8 cellular contexts compared by ENCODE assay signal in genomic region chr2:152573168-152573567, GRCh38.
DNase-seq lines count a peak whose midpoint lies in the region; ATAC-seq and TF ChIP-seq lines count a peak whose summit lies in the region.

No MANE protein-coding gene starts in this region.

- no peaks in the 10 kb centered on the region for H3K4me1 ChIP-seq in SJCRH30

- H3K36me3 ChIP-seq in SJCRH30, result no peaks in the 10 kb centered on the region

- H3K27me3 ChIP-seq in SJCRH30, result no peaks in the 10 kb centered on the region

- TF ChIP-seq CTCF in epithelial cell of esophagus (IDR thresholded peaks at IDR 0.05; ENCODE audit: insufficient read depth, low read depth, low read length, missing control alignments), result no peak

- H3K4me3 ChIP-seq in SJCRH30, result no peak overlapping the region
- H3K4me3 ChIP-seq in epithelial cell of esophagus (ENCODE audit: low read length), result no peak overlapping the region

- DNase-seq in stimulated activated naive CD4-positive, alpha-beta T cell treated with Interleukin-2 at 50 U/mL for 16 hours (lab: John Stamatoyannopoulos, UW), result peak; percentile 31
- no peak for DNase-seq in stimulated activated naive CD4-positive, alpha-beta T cell (lab: John Stamatoyannopoulos, UW)
- DNase-seq in SJCRH30 (peak; percentile 22 to 36), epithelial cell of esophagus (ENCODE audit: low read depth) (peak; percentile 93), HuH-7.5 (ENCODE audit: low spot score) (no peak)
- DNase-seq in stimulated activated CD4-positive, alpha-beta T cell treated with anti-CD3 and anti-CD28 coated beads, Interleukin-12 subunit alpha, Interleukin-12 subunit beta, amount 100 ng/mL, for 4 hours, result peak; percentile 4

- no peaks in the 10 kb centered on the region for H3K9me3 ChIP-seq in SJCRH30 (replicated peaks)

- ATAC-seq in HG03064 (IDR thresholded peaks at IDR 0.05; ENCODE audit: low read depth, unreplicated experiment), result peak; percentile 96
- ATAC-seq in GM19397 (IDR thresholded peaks at IDR 0.05; ENCODE audit: unreplicated experiment), result no peak

- no peak overlapping the region for H3K27ac ChIP-seq in SJCRH30

Comparison
In these comparisons a context has a peak if more than half of its experiments do, and no peak if none do; other contexts are left out.
1. DNase-seq: peak in stimulated activated naive CD4-positive, alpha-beta T cell treated with Interleukin-2 at 50 U/mL for 16 hours (single experiment), SJCRH30 (2 of 2), epithelial cell of esophagus (single experiment) and stimulated activated CD4-positive, alpha-beta T cell treated with anti-CD3 and anti-CD28 coated beads, Interleukin-12 subunit alpha, Interleukin-12 subunit beta, amount 100 ng/mL, for 4 hours (single experiment); none in stimulated activated naive CD4-positive, alpha-beta T cell (0 of 6) and HuH-7.5 (single experiment).